ENCODE assay signal across 8 cellular contexts in genomic region chr7:57367171-57367570, GRCh38.
"Had no signal": no experiment of that assay in that cellular context is flagged by ENCODE, and none has a peak within 500 bp of the region (broad histone marks: within the 10 kb centered on the region; RNA-seq: fewer than 3 reads in every experiment).

No MANE protein-coding gene starts in this region.

- H3K36me3 ChIP-seq: HAP-1 had no signal

- H3K9ac ChIP-seq: GM23248 had no signal

- H3K4me3 ChIP-seq: GM23248, HAP-1, K562 had no signal

- DNase-seq: GM23248, GOT3, H7, HFFc6, IMR-90 had no signal

- H3K27ac ChIP-seq: GM23248 had no signal

- ATAC-seq: HCT116, K562 had no signal

- H3K4me1 ChIP-seq: HAP-1 had no signal

- H3K9me3 ChIP-seq: HAP-1 had no signal
